In genomic region chr20:33787253-33787891, GRCh38 we compare ENCODE assay signal across 17 cellular contexts. TPM values are rescaled to one million over a fixed set of nuclear protein-coding genes. Genes with fewer than 3 reads are reported as not detected.
DNase-seq lines count a peak whose midpoint lies in the region; ATAC-seq and TF ChIP-seq lines count a peak whose summit lies in the region.
"Had no signal": no experiment of that assay in that cellular context is flagged by ENCODE, and none has a peak within 500 bp of the region (broad histone marks: within the 10 kb centered on the region; RNA-seq: fewer than 3 reads in every experiment).

No MANE protein-coding gene starts in this region.

- CTCF ChIA-PET in CD8-positive, alpha-beta T cell (lab: Charles Lee): interaction anchor here (1.2 kb wide), 1 partner anchor 128 kb away, joined by 3 read pairs; no protein-coding TSS in a partner anchor

- H4K20me1 ChIP-seq in BLaER1: no peaks in the 10 kb centered on the region

- no peak for TF ChIP-seq CTCF in CD8-positive, alpha-beta T cell (IDR thresholded peaks at IDR 0.05)
- no peak for TF ChIP-seq CTCF in omental fat pad (IDR thresholded peaks at IDR 0.05)

- H3K36me3 Mint-ChIP-seq in CD8-positive, alpha-beta T cell: peaks cover 21% of the 10 kb centered on the region

- H3K4me3 ChIP-seq in BLaER1 (no peak overlapping the region), muscle layer of colon (ENCODE audit: low read depth in 1 of 2, low read length in 2 of 2) (no peak overlapping the region)
- H3K4me3 ChIP-seq in CD8-positive, alpha-beta T cell (ENCODE audit: low read depth, low read length): no peak overlapping the region
- H3K4me3 ChIP-seq: GM23338, spleen, upper lobe of left lung had no signal

- H3K9me3 Mint-ChIP-seq in CD8-positive, alpha-beta T cell: no peaks in the 10 kb centered on the region
- H3K9me3 Mint-ChIP-seq: endodermal cell, GM23338 had no signal

- H3K36me3 ChIP-seq in BLaER1 (peaks cover 11% of the 10 kb centered on the region; the same call in 1 of the 2 replicates), muscle layer of colon (ENCODE audit: insufficient read depth, low read length) (peaks cover 1% of the 10 kb centered on the region)
- no peaks in the 10 kb centered on the region for H3K36me3 ChIP-seq in CD8-positive, alpha-beta T cell (ENCODE audit: insufficient read depth, low read length)

- H3K4me3 Mint-ChIP-seq in CD8-positive, alpha-beta T cell: no peak overlapping the region
- H3K4me3 Mint-ChIP-seq: endodermal cell, GM23338 had no signal

- H3K4me1 ChIP-seq in BLaER1 (peaks cover 33% of the 10 kb centered on the region), muscle layer of colon (ENCODE audit: insufficient read depth, low read length) (peaks cover 37% of the 10 kb centered on the region)
- no peaks in the 10 kb centered on the region for H3K4me1 ChIP-seq in CD8-positive, alpha-beta T cell (ENCODE audit: insufficient read depth, low read length)
- H3K4me1 ChIP-seq: parathyroid adenoma had no signal

- H3K9me3 ChIP-seq in BLaER1 (no peaks in the 10 kb centered on the region), muscle layer of colon (ENCODE audit: low read length) (no peaks in the 10 kb centered on the region)
- no peaks in the 10 kb centered on the region for H3K9me3 ChIP-seq in CD8-positive, alpha-beta T cell (ENCODE audit: low read length)
- H3K9me3 ChIP-seq: spleen, upper lobe of left lung had no signal

- POLR2A ChIA-PET in CD8-positive, alpha-beta T cell (lab: Charles Lee): no interaction called here

- peak overlapping the region; percentile 73 for H3K4me2 ChIP-seq in BLaER1
- H3K4me2 ChIP-seq: GM23338 had no signal

- H3K27ac ChIP-seq in BLaER1: peak overlapping the region; percentile 43; the same call in 1 of the 2 replicates
- no peak overlapping the region for H3K27ac ChIP-seq in CD8-positive, alpha-beta T cell (ENCODE audit: low read depth, low read length)
- H3K27ac ChIP-seq in muscle layer of colon (ENCODE audit: low read depth, low read length): peak overlapping the region; percentile 44
- H3K27ac ChIP-seq: parathyroid adenoma had no signal

- intact Hi-C loops in CD8-positive, alpha-beta T cell (cut with DNase I, micrococcal nuclease): no loop called here

- H3K27me3 ChIP-seq in BLaER1 (no peaks in the 10 kb centered on the region), muscle layer of colon (ENCODE audit: control insufficient read depth in 1 of 2, insufficient read depth in 2 of 2, low read length in 2 of 2) (no peaks in the 10 kb centered on the region)
- H3K27me3 ChIP-seq in CD8-positive, alpha-beta T cell (ENCODE audit: insufficient read depth, low read length): no peaks in the 10 kb centered on the region
- H3K27me3 ChIP-seq: spleen, upper lobe of left lung had no signal

- DNase-seq in CD8-positive, alpha-beta T cell: no peak
- DNase-seq in UCSD-AML1 (lab: John Stamatoyannopoulos, UW; ENCODE audit: unreplicated experiment): peak; percentile 23
- no peak for DNase-seq in omental fat pad (ENCODE audit: low spot score)
- no peak for DNase-seq in T1000 (lab: John Stamatoyannopoulos, UW)
- DNase-seq: C1 segment of cervical spinal cord, endodermal cell, midbrain, NCI-H1092, NCI-H526, spleen, upper lobe of left lung had no signal

- no peak for ATAC-seq in CD8-positive, alpha-beta T cell
- ATAC-seq in omental fat pad (ENCODE audit: low FRiP score) (no peak), HG02759 (IDR thresholded peaks at IDR 0.05; ENCODE audit: unreplicated experiment) (no peak), GM18502 (IDR thresholded peaks at IDR 0.05; ENCODE audit: poor library complexity, unreplicated experiment) (no peak)
- ATAC-seq: GM23338 had no signal

- H3K9ac ChIP-seq in BLaER1 (0 out of 2 replicates have a peak overlapping the region, but pooled peaks have one; percentile 17), muscle layer of colon (ENCODE audit: low read length) (no peak overlapping the region)
- H3K9ac ChIP-seq: parathyroid adenoma had no signal

- peak overlapping the region; percentile 9 for H3K27ac Mint-ChIP-seq in CD8-positive, alpha-beta T cell
- H3K27ac Mint-ChIP-seq: endodermal cell, GM23338 had no signal

- H3K4me1 Mint-ChIP-seq in CD8-positive, alpha-beta T cell (ENCODE audit: low read depth): peaks cover 17% of the 10 kb centered on the region
- H3K4me1 Mint-ChIP-seq: GM23338 had no signal

- no peaks in the 10 kb centered on the region for H3K27me3 Mint-ChIP-seq in CD8-positive, alpha-beta T cell (ENCODE audit: low read depth)

RNA-seq across cellular contexts. Expression of gene CHMP4B, which starts 23.8 kb away (rescaled TPM):
- 10 to 100 TPM; 55.5 to 56.1 TPM for total RNA-seq in CD8-positive, alpha-beta T cell
- total RNA-seq in omental fat pad: 10 to 100 TPM; 64.8 to 96.7 (median 69.8) TPM

RNA-seq across cellular contexts. Expression of gene ZNF341, which starts 55.6 kb away (rescaled TPM):
- 1 to 10 TPM; 2.4 to 2.9 TPM for total RNA-seq in CD8-positive, alpha-beta T cell
- 1 to 10 TPM; 1.6 to 2.3 (median 2.0) TPM for total RNA-seq in omental fat pad
